8 cellular contexts compared by ENCODE assay signal in the genomic region with DNA sequence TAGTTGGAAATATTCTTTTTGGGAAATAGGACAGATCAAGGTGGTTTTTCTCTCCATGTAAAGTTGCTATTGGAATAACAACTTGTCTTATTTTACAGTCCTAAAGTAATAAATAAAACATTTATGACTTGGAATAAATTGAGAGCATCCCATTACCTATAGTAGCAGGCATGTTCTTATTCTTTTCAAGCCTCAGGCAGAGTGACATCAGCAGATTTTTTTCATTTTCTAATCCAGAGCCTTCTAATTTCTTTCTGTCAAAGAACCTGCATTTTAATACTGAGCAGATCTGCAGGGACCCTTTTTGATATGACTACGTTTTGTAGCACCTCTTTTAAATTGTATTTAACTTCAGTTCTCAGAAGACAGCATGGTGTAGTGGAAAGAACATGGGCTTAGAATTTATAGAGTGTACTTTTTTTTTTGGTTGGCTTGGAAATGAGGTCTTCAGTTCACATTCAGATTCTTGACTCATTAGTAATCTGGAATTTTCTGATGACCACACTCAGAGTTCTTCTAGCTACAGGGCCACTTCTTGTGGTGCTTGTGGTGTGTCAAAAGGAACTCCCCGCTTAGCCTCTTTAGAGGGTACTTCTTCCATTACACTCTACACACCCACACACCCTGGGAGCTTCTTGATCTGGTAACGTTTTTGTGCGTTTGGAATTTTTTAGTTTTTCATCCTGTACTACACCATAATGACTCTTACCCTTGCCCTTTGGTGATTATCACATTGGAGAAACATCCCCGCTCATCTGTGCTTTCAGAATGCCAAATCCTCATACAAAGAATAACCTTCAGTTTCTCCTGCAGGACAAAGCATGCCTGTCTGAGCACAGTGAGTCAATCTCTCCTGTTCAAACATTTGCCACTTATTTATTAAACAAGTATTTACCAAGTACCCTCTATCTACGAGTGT. TPM values are rescaled to one million over a fixed set of nuclear protein-coding genes. Genes with fewer than 3 reads are reported as not detected.
A peak's percentile ranks its signal among the peaks of the same experiment; 100 is the strongest.
DNase-seq lines count a peak whose midpoint lies in the region; ATAC-seq and TF ChIP-seq lines count a peak whose summit lies in the region.

No MANE protein-coding gene starts in this region.

- H3K36me3 ChIP-seq in colonic mucosa, result no peaks in the 10 kb centered on the region

- H3K4me3 ChIP-seq in cardiac fibroblast (replicated peaks in 1 of 2; ENCODE audit: low read depth in 2 of 2, low read length in 2 of 2) (no peak overlapping the region), colonic mucosa (no peak overlapping the region)

- DNase-seq in DMS79 treated with DMSO at 0.1 percent for 48 hours (lab: John Stamatoyannopoulos, UW) (peak; percentile 8), HT1080 (ENCODE audit: low read depth) (peak; percentile 95), cardiac fibroblast (ENCODE audit: low read depth in 2 of 2) (peak; percentile 79 to 91), NCI-H774 (lab: John Stamatoyannopoulos, UW) (no peak), colonic mucosa (no peak)
- DNase-seq in stimulated activated CD4-positive, alpha-beta T cell treated with anti-CD3 and anti-CD28 coated beads, Interleukin-2, amount 100 ng/mL, for 4 hours (ENCODE audit: low read depth), result peak; percentile 9
- DNase-seq in activated effector memory CD4-positive, alpha-beta T cell treated with anti-CD3 and anti-CD28 coated beads, Interleukin-2, amount 50 U/mL, for 16 hours, result no peak

- H3K27ac ChIP-seq in colonic mucosa, result no peak overlapping the region

- no peak overlapping the region for H3K9ac ChIP-seq in colonic mucosa (ENCODE audit: low read depth in 2 of 2, low read length in 2 of 2)

- H3K9me3 ChIP-seq in colonic mucosa, result no peaks in the 10 kb centered on the region

- no peak for TF ChIP-seq CTCF in cardiac fibroblast (IDR thresholded peaks at IDR 0.05; ENCODE audit: low read depth, low read length)
- TF ChIP-seq CTCF in colonic mucosa (IDR thresholded peaks at IDR 0.05), result no peak

- peak; percentile 75 for ATAC-seq in GM21381 (IDR thresholded peaks at IDR 0.05; ENCODE audit: unreplicated experiment)

- no peaks in the 10 kb centered on the region for H3K4me1 ChIP-seq in colonic mucosa

- H3K27me3 ChIP-seq in colonic mucosa, result no peaks in the 10 kb centered on the region

- intact Hi-C loops in colonic mucosa (cut with DNase I), result no loop called here

RNA-seq across cellular contexts. Expression of a gene that starts 34.6 kb away (rescaled TPM):
- total RNA-seq in HT1080 (2014; rRNA removed; shearing (Covaris generic)), result 57.9 and 58.3 TPM in 2 replicates
- 33.7 and 34.7 TPM in 2 replicates for polyA plus RNA-seq in HT1080 (2015; cell fraction: cytosol; rRNA removed)
- polyA plus RNA-seq in HT1080 (2015; cell fraction: nucleus; rRNA removed), result 64.3 and 69.4 TPM in 2 replicates
- 10 to 100 TPM; 19.6 to 21.1 TPM for total RNA-seq in colonic mucosa

Comparison
In these comparisons a context has a peak if more than half of its experiments do, and no peak if none do; other contexts are left out.
1. DNase-seq: peak in DMS79 treated with DMSO at 0.1 percent for 48 hours (single experiment), HT1080 (single experiment), cardiac fibroblast (2 of 2) and stimulated activated CD4-positive, alpha-beta T cell treated with anti-CD3 and anti-CD28 coated beads, Interleukin-2, amount 100 ng/mL, for 4 hours (single experiment); none in NCI-H774 (single experiment), activated effector memory CD4-positive, alpha-beta T cell treated with anti-CD3 and anti-CD28 coated beads, Interleukin-2, amount 50 U/mL, for 16 hours (single experiment) and colonic mucosa (single experiment).